15 cellular contexts compared by ENCODE assay signal in genomic region chr3:170470063-170471006, GRCh38. TPM values are rescaled to one million over a fixed set of nuclear protein-coding genes. Genes with fewer than 3 reads are reported as not detected.
DNase-seq lines count a peak whose midpoint lies in the region; ATAC-seq, FAIRE-seq and TF ChIP-seq lines count a peak whose summit lies in the region.
"Had no signal": no experiment of that assay in that cellular context is flagged by ENCODE, and none has a peak within 500 bp of the region (broad histone marks: within the 10 kb centered on the region; RNA-seq: fewer than 3 reads in every experiment).

No MANE protein-coding gene starts in this region.

- H3K36me3 ChIP-seq in gastroesophageal sphincter (no peaks in the 10 kb centered on the region), WERI-Rb-1 (no peaks in the 10 kb centered on the region)
- H3K36me3 ChIP-seq: Peyer's patch, upper lobe of left lung had no signal

- DNase-seq in activated naive CD4-positive, alpha-beta T cell treated with anti-CD3 and anti-CD28 coated beads for 36 hours = no peak
- no peak for DNase-seq in activated naive CD4-positive, alpha-beta T cell treated with anti-CD3 and anti-CD28 coated beads, Interleukin-2, amount 50 U/mL, for 16 hours
- peak; percentile 73 for DNase-seq in NCI-H748 (lab: John Stamatoyannopoulos, UW; ENCODE audit: unreplicated experiment)
- no peak for DNase-seq in stimulated activated naive CD8-positive, alpha-beta T cell treated with anti-CD3 and anti-CD28 coated beads, Interleukin-15, Interleukin-2, amounts not matched to agents 100 U/mL and 50 U/mL, for 24 hours
- DNase-seq in H54 (ENCODE audit: insufficient read length, low spot score) = no peak
- DNase-seq in WERI-Rb-1 = no peak
- DNase-seq: activated CD4-positive, alpha-beta memory T cell treated with anti-CD3 and anti-CD28 coated beads, Interleukin-2, amount 10 ng/mL, durations not matched to agents 7 days and 5 days; BE2C; effector CD8-positive, alpha-beta T cell; left cardiac atrium; Peyer's patch; upper lobe of left lung had no signal

- no peaks in the 10 kb centered on the region for H3K9me3 ChIP-seq in gastroesophageal sphincter
- H3K9me3 ChIP-seq in WERI-Rb-1 (ENCODE audit: severe bottlenecking) = no peaks in the 10 kb centered on the region
- H3K9me3 ChIP-seq: BE2C, Peyer's patch, upper lobe of left lung had no signal

- ATAC-seq in gastroesophageal sphincter = peak; percentile 47
- no peak for ATAC-seq in stimulated activated naive CD8-positive, alpha-beta T cell treated with anti-CD3 and anti-CD28 coated beads, Interleukin-15, Interleukin-2, amounts not matched to agents 100 U/mL and 50 U/mL, for 24 hours

- peaks cover 0 to 7% (median 0%) of the 10 kb centered on the region in 3 donors for H3K4me1 ChIP-seq in gastroesophageal sphincter

- H3K4me3 ChIP-seq in gastroesophageal sphincter = no peak overlapping the region
- no peak overlapping the region for H3K4me3 ChIP-seq in WERI-Rb-1 (ENCODE audit: low read depth, low read length)
- H3K4me3 ChIP-seq: Peyer's patch, upper lobe of left lung had no signal

- peak overlapping the region; percentile 48 for H3K27ac Mint-ChIP-seq in activated naive CD4-positive, alpha-beta T cell treated with anti-CD3 and anti-CD28 coated beads for 36 hours
- H3K27ac Mint-ChIP-seq: activated CD4-positive, alpha-beta memory T cell treated with anti-CD3 and anti-CD28 coated beads, Interleukin-2, amount 10 ng/mL, durations not matched to agents 7 days and 5 days had no signal

- H3K4me3 Mint-ChIP-seq in activated naive CD4-positive, alpha-beta T cell treated with anti-CD3 and anti-CD28 coated beads for 36 hours = no peak overlapping the region
- H3K4me3 Mint-ChIP-seq: activated CD4-positive, alpha-beta memory T cell treated with anti-CD3 and anti-CD28 coated beads, Interleukin-2, amount 10 ng/mL, durations not matched to agents 7 days and 5 days had no signal

- H3K4me1 Mint-ChIP-seq in activated naive CD4-positive, alpha-beta T cell treated with anti-CD3 and anti-CD28 coated beads for 36 hours (ENCODE audit: low read depth) = no peaks in the 10 kb centered on the region

- no peaks in the 10 kb centered on the region for H3K9me3 Mint-ChIP-seq in activated naive CD4-positive, alpha-beta T cell treated with anti-CD3 and anti-CD28 coated beads for 36 hours
- H3K9me3 Mint-ChIP-seq: activated CD4-positive, alpha-beta memory T cell treated with anti-CD3 and anti-CD28 coated beads, Interleukin-2, amount 10 ng/mL, durations not matched to agents 7 days and 5 days had no signal

- no peak for FAIRE-seq in H54 (lab: Jason Lieb, UNC)
- FAIRE-seq: GM12891 had no signal

- intact Hi-C loops in activated naive CD4-positive, alpha-beta T cell treated with anti-CD3 and anti-CD28 coated beads for 36 hours (cut with micrococcal nuclease) = no loop called here

- TF ChIP-seq CTCF in gastroesophageal sphincter (IDR thresholded peaks at IDR 0.05) = no peak
- no peak for TF ChIP-seq CTCF in WERI-Rb-1 (IDR thresholded peaks at IDR 0.05; ENCODE audit: low read depth, low read length)

- H3K27me3 Mint-ChIP-seq in activated naive CD4-positive, alpha-beta T cell treated with anti-CD3 and anti-CD28 coated beads for 36 hours (ENCODE audit: low read depth) = peaks cover 24% of the 10 kb centered on the region

- CTCF ChIA-PET in activated naive CD4-positive, alpha-beta T cell treated with anti-CD3 and anti-CD28 coated beads for 36 hours (lab: Charles Lee) = no interaction called here

- WGBS in gastroesophageal sphincter (ENCODE audit: low coverage in 1 of 2), 2 donors = 31 to 36% methylated on average over 6 to 7 of the region's 9 CpGs

- H3K27ac ChIP-seq in gastroesophageal sphincter = no peak overlapping the region
- peak overlapping the region; percentile 97 for H3K27ac ChIP-seq in temporal lobe (ENCODE audit: low read depth, low read length)
- H3K27ac ChIP-seq in WERI-Rb-1 = no peak overlapping the region
- H3K27ac ChIP-seq: Peyer's patch, upper lobe of left lung had no signal

- TF ChIP-seq POLR2A in gastroesophageal sphincter (IDR thresholded peaks at IDR 0.05) = no peak
- TF ChIP-seq POLR2A in H54 (IDR thresholded peaks at IDR 0.05; ENCODE audit: low read depth, low read length) = no peak

- no peak for TF ChIP-seq EP300 in gastroesophageal sphincter (IDR thresholded peaks at IDR 0.05)

- H3K27me3 ChIP-seq in gastroesophageal sphincter (peaks cover 30% of the 10 kb centered on the region), WERI-Rb-1 (ENCODE audit: insufficient read depth, low read depth, severe bottlenecking) (no peaks in the 10 kb centered on the region)
- H3K27me3 ChIP-seq: BE2C, Peyer's patch, upper lobe of left lung had no signal

- H3K36me3 Mint-ChIP-seq in activated naive CD4-positive, alpha-beta T cell treated with anti-CD3 and anti-CD28 coated beads for 36 hours (ENCODE audit: low read depth) = no peaks in the 10 kb centered on the region

RNA-seq across cellular contexts. Expression of gene CLDN11, which starts 51.7 kb away (rescaled TPM):
- total RNA-seq in activated naive CD4-positive, alpha-beta T cell treated with anti-CD3 and anti-CD28 coated beads for 36 hours = not detected
- total RNA-seq in gastroesophageal sphincter (1 to 10 TPM; 1.4 to 7.7 (median 2.5) TPM), temporal lobe (14.5 TPM)
- total RNA-seq: activated CD4-positive, alpha-beta memory T cell treated with anti-CD3 and anti-CD28 coated beads, Interleukin-2, amount 10 ng/mL, durations not matched to agents 7 days and 5 days had no signal
